ENCODE assay signal across 8 cellular contexts in genomic region chr4:123398151-123398802, GRCh38. TPM values are rescaled to one million over a fixed set of nuclear protein-coding genes. Genes with fewer than 3 reads are reported as not detected.
DNase-seq lines count a peak whose midpoint lies in the region; ATAC-seq, FAIRE-seq and TF ChIP-seq lines count a peak whose summit lies in the region.

No MANE protein-coding gene starts in this region.

- peak overlapping the region; percentile 65 to 85 (median 75) for H3K9ac ChIP-seq in H1 (replicated peaks in 1 of 4; ENCODE audit: extremely low read depth in 1 of 4, low read depth in 3 of 4, low read length in 3 of 4)
- peak overlapping the region; percentile 93 for H3K9ac ChIP-seq in mesenchymal stem cell (ENCODE audit: low read length)

- no peaks in the 10 kb centered on the region for H3K27me3 ChIP-seq in AG04450 (ENCODE audit: control insufficient read depth, insufficient read depth, low read length)
- H3K27me3 ChIP-seq in H1 (replicated peaks in 1 of 4; ENCODE audit: control insufficient read depth in 3 of 4, extremely low read depth in 1 of 4, insufficient read depth in 3 of 4, low read length in 3 of 4), result no peaks in the 10 kb centered on the region
- no peaks in the 10 kb centered on the region for H3K27me3 ChIP-seq in mesenchymal stem cell (ENCODE audit: control insufficient read depth in 1 of 2, insufficient read depth in 1 of 2, low read length in 2 of 2)

- H3K4me2 ChIP-seq in H1 (ENCODE audit: insufficient read depth in 1 of 2, low read depth in 2 of 2, low read length in 2 of 2) (peak overlapping the region; percentile 74 to 88), mesenchymal stem cell (ENCODE audit: low read length, poor library complexity, severe bottlenecking) (peak overlapping the region; percentile 94)

- no peaks in the 10 kb centered on the region for H3K27me3 Mint-ChIP-seq in activated CD8-positive, alpha-beta T cell treated with anti-CD3 and anti-CD28 coated beads, Interleukin-2, amount 10 ng/mL, durations not matched to agents 7 days and 5 days (ENCODE audit: low read depth)

- H3K18ac ChIP-seq in H1 (ENCODE audit: extremely low read depth, low read length), result peak overlapping the region; percentile 78
- H3K18ac ChIP-seq in mesenchymal stem cell (ENCODE audit: low read depth in 1 of 2, low read length in 2 of 2), result peak overlapping the region; percentile 93 to 94

- FAIRE-seq in H1 (lab: Jason Lieb, UNC), result no peak

- TF ChIP-seq RAD21 in H1 (IDR thresholded peaks at IDR 0.05 in 1 of 2, conservative IDR thresholded peaks at IDR 0.05 in 1 of 2; ENCODE audit: low read depth in 2 of 2, low read length in 2 of 2), result peak in 1 of 2 experiments; percentile 49; a peak in 2 of 4 replicates

- peak; percentile 67 for ATAC-seq in GM18511 (IDR thresholded peaks at IDR 0.05; ENCODE audit: unreplicated experiment)
- peak; percentile 62 for ATAC-seq in HG02981 (IDR thresholded peaks at IDR 0.05; ENCODE audit: unreplicated experiment)
- ATAC-seq in activated CD8-positive, alpha-beta T cell treated with anti-CD3 and anti-CD28 coated beads, Interleukin-2, amount 10 ng/mL, durations not matched to agents 7 days and 5 days, result peak; percentile 65

- TF ChIP-seq CTCF in AG04450 (IDR thresholded peaks at IDR 0.05; ENCODE audit: low read depth, low read length) (peak; percentile 41; the same call in 1 of the 2 replicates), H1 (IDR thresholded peaks at IDR 0.05; ENCODE audit: control extremely low read depth in 1 of 3, insufficient read depth in 1 of 3, low read depth in 1 of 3, low read length in 3 of 3) (peak; percentile 40 to 57 (median 56))

- POLR2A ChIA-PET in AG04450 (lab: Yijun Ruan, JAX) (interaction anchor here (0.6 kb wide), 1 partner anchor 98 kb away, joined by 3 read pairs; no protein-coding TSS in a partner anchor), H1 (lab: Charles Lee; ENCODE audit: partially characterized antibody) (interaction anchor here (0.8 to 2.0 kb wide), 5 partner anchors 12 to 149 kb away, joined by 3 to 5 read pairs (median 4); no protein-coding TSS in a partner anchor)
- POLR2A ChIA-PET in activated CD8-positive, alpha-beta T cell treated with anti-CD3 and anti-CD28 coated beads, Interleukin-2, amount 10 ng/mL, durations not matched to agents 7 days and 5 days (lab: Charles Lee), result interaction anchor here (0.8 to 5.4 kb wide), 15 partner anchors 9 to 202 kb away, joined by 3 to 45 read pairs (median 9); no protein-coding TSS in a partner anchor

- peaks cover 9 to 20% (median 17%) of the 10 kb centered on the region in 4 experiments for H3K36me3 ChIP-seq in H1 (ENCODE audit: control insufficient read depth in 2 of 4, insufficient read depth in 4 of 4, low read length in 3 of 4)
- peaks cover 14 to 18% of the 10 kb centered on the region in 2 experiments for H3K36me3 ChIP-seq in mesenchymal stem cell (ENCODE audit: control insufficient read depth in 1 of 2, insufficient read depth in 2 of 2, low read depth in 1 of 2, low read length in 2 of 2)

- no peak overlapping the region for H3K14ac ChIP-seq in H1 (ENCODE audit: insufficient read length)
- peak overlapping the region in 1 of 2 experiments; percentile 99 for H3K14ac ChIP-seq in mesenchymal stem cell (ENCODE audit: low read length in 2 of 2)

- H3K4me1 ChIP-seq in H1 (replicated peaks in 1 of 4; ENCODE audit: control insufficient read depth in 3 of 4, insufficient read depth in 4 of 4, low read length in 3 of 4) (peaks cover 0 to 9% (median 2%) of the 10 kb centered on the region in 4 experiments; a peak in 5 of 7 replicates), mesenchymal stem cell (ENCODE audit: control insufficient read depth, insufficient read depth, low read depth, low read length) (peaks cover 6% of the 10 kb centered on the region)

- peaks cover 20 to 58% of the 10 kb centered on the region in 2 experiments for H3K79me2 ChIP-seq in H1 (ENCODE audit: control insufficient read depth in 1 of 2, insufficient read depth in 2 of 2, low read length in 2 of 2)

- no peak overlapping the region for H2AFZ ChIP-seq in H1 (ENCODE audit: low read length)
- H2AFZ ChIP-seq in mesenchymal stem cell (ENCODE audit: low read depth, low read length), result no peak overlapping the region

- no peaks in the 10 kb centered on the region for H3K9me3 Mint-ChIP-seq in activated CD8-positive, alpha-beta T cell treated with anti-CD3 and anti-CD28 coated beads, Interleukin-2, amount 10 ng/mL, durations not matched to agents 7 days and 5 days (ENCODE audit: insufficient read depth)

- 0 out of 2 replicates have a peak overlapping the region, but pooled peaks have one; percentile 4 for H2BK12ac ChIP-seq in H1 (ENCODE audit: low read depth, low read length)
- H2BK12ac ChIP-seq in mesenchymal stem cell (ENCODE audit: low read length in 2 of 2), result peak overlapping the region; percentile 38 to 59

- peak overlapping the region; percentile 79 for H4K5ac ChIP-seq in H1 (ENCODE audit: insufficient read length, low read depth, low read length)

- peak overlapping the region; percentile 94 for H3K4me3 Mint-ChIP-seq in activated CD8-positive, alpha-beta T cell treated with anti-CD3 and anti-CD28 coated beads, Interleukin-2, amount 10 ng/mL, durations not matched to agents 7 days and 5 days

- no peak for TF ChIP-seq POLR2A in H1 (IDR thresholded peaks at IDR 0.05; ENCODE audit: control extremely low read depth in 1 of 2, low read depth in 2 of 2, low read length in 2 of 2)

- H3K4me3 ChIP-seq in AG04450 (ENCODE audit: low read depth, low read length) (peak overlapping the region; percentile 78), H1 (ENCODE audit: extremely low read depth in 1 of 4, insufficient read depth in 2 of 4, low read depth in 3 of 4, low read length in 4 of 4) (peak overlapping the region; percentile 57 to 81 (median 78)), mesenchymal stem cell (ENCODE audit: insufficient read depth in 1 of 2, low read depth in 1 of 2, low read length in 2 of 2) (peak overlapping the region; percentile 74 to 92)

- H2AK5ac ChIP-seq in H1 (ENCODE audit: low read depth, low read length), result no peak overlapping the region
- no peak overlapping the region for H2AK5ac ChIP-seq in mesenchymal stem cell (ENCODE audit: low read length, severe bottlenecking)

- H3K9me3 ChIP-seq in AG04450 (ENCODE audit: control insufficient read depth, insufficient read depth, low read length), result no peaks in the 10 kb centered on the region
- H3K9me3 ChIP-seq in H1 (ENCODE audit: insufficient read depth in 2 of 2, low read depth in 1 of 2, low read length in 1 of 2), result no peaks in the 10 kb centered on the region
- H3K9me3 ChIP-seq in mesenchymal stem cell (ENCODE audit: control insufficient read depth, low read length), result no peaks in the 10 kb centered on the region

- WGBS in H1 (ENCODE audit: extremely low coverage in 1 of 2, insufficient coverage in 1 of 2, insufficient read length in 1 of 2, insufficient replicate concordance in 2 of 2, low coverage in 1 of 2, low lambda C conversion rate in 2 of 2, missing lambda C conversion rate in 1 of 2), 2 experiments, result 3% methylated on average over 16 of the region's 81 CpGs; no CpG with 5 or more reads in 1 of the 2 experiments
- WGBS in mesenchymal stem cell, result under 1% methylated on average over 48 of the region's 81 CpGs

- H3K79me1 ChIP-seq in H1 (ENCODE audit: low read depth, low read length) (peaks cover 2% of the 10 kb centered on the region; the same call in 1 of the 2 replicates), mesenchymal stem cell (replicated peaks; ENCODE audit: low read length, poor library complexity, severe bottlenecking) (peaks cover 4% of the 10 kb centered on the region)

- H3K4me1 Mint-ChIP-seq in activated CD8-positive, alpha-beta T cell treated with anti-CD3 and anti-CD28 coated beads, Interleukin-2, amount 10 ng/mL, durations not matched to agents 7 days and 5 days (ENCODE audit: low read depth), result peaks cover 38% of the 10 kb centered on the region

- H4K20me1 ChIP-seq in H1 (replicated peaks in 1 of 2; ENCODE audit: control insufficient read depth in 1 of 2, insufficient read depth in 2 of 2, low read length in 2 of 2), result peaks cover 2 to 11% of the 10 kb centered on the region in 2 experiments

- peak overlapping the region; percentile 43 for H3K27ac ChIP-seq in AG04450 (ENCODE audit: low read depth, low read length)
- peak overlapping the region; percentile 66 for H3K27ac ChIP-seq in H1 (ENCODE audit: low read depth, low read length)
- H3K27ac ChIP-seq in mesenchymal stem cell (ENCODE audit: low read length, poor library complexity, severe bottlenecking), result peak overlapping the region; percentile 90

- no peak overlapping the region for H2BK20ac ChIP-seq in H1 (ENCODE audit: low read length)

- H2BK120ac ChIP-seq in H1 (replicated peaks; ENCODE audit: low read depth, low read length) (no peak overlapping the region), mesenchymal stem cell (ENCODE audit: low read depth, low read length) (peak overlapping the region; percentile 75)

- CTCF ChIA-PET in AG04450 (lab: Charles Lee), result interaction anchor here (0.7 to 2.2 kb wide), 3 partner anchors 11 to 271 kb away, joined by 3 to 10 read pairs (median 8); no protein-coding TSS in a partner anchor
- CTCF ChIA-PET in activated CD8-positive, alpha-beta T cell treated with anti-CD3 and anti-CD28 coated beads, Interleukin-2, amount 10 ng/mL, durations not matched to agents 7 days and 5 days (lab: Charles Lee), result interaction anchor here (0.6 to 5.3 kb wide), 21 partner anchors 13 to 924 kb away, joined by 3 to 69 read pairs (median 4); no protein-coding TSS in a partner anchor
- CTCF ChIA-PET in H1 (lab: Charles Lee; ENCODE audit: partially characterized antibody), result interaction anchor here (1.4 to 2.6 kb wide), 3 partner anchors 12 to 166 kb away, joined by 4 to 6 read pairs (median 5); no protein-coding TSS in a partner anchor

- H3K27ac Mint-ChIP-seq in activated CD8-positive, alpha-beta T cell treated with anti-CD3 and anti-CD28 coated beads, Interleukin-2, amount 10 ng/mL, durations not matched to agents 7 days and 5 days, result peak overlapping the region; percentile 91

- H3K23me2 ChIP-seq in H1 (ENCODE audit: low read depth, low read length), result peaks cover 8% of the 10 kb centered on the region

- TF ChIP-seq EP300 in H1 (IDR thresholded peaks at IDR 0.05; ENCODE audit: borderline replicate concordance in 1 of 2, low read depth in 2 of 2, low read length in 2 of 2), result no peak

- H3K56ac ChIP-seq in H1 (replicated peaks; ENCODE audit: insufficient read length, low read depth, low read length), result peak overlapping the region; percentile 86

- H2BK15ac ChIP-seq in H1 (ENCODE audit: low read length), result peak overlapping the region; percentile 62; the same call in 1 of the 2 replicates
- peak overlapping the region; percentile 73 for H2BK15ac ChIP-seq in mesenchymal stem cell (ENCODE audit: low read depth, poor library complexity, severe bottlenecking)

- H4K8ac ChIP-seq in H1 (ENCODE audit: extremely low read depth, insufficient read depth, low read length) (peak overlapping the region; percentile 89; the same call in 1 of the 2 replicates), mesenchymal stem cell (ENCODE audit: low read length) (peak overlapping the region; percentile 91)

- H3K36me3 Mint-ChIP-seq in activated CD8-positive, alpha-beta T cell treated with anti-CD3 and anti-CD28 coated beads, Interleukin-2, amount 10 ng/mL, durations not matched to agents 7 days and 5 days (ENCODE audit: low read depth), result peaks cover 51% of the 10 kb centered on the region

- H2BK5ac ChIP-seq in H1 (ENCODE audit: low read depth, low read length) (peak overlapping the region; percentile 72; the same call in 1 of the 2 replicates), mesenchymal stem cell (ENCODE audit: low read depth, low read length, poor library complexity, severe bottlenecking) (peak overlapping the region; percentile 93)

- H4K91ac ChIP-seq in H1 (replicated peaks; ENCODE audit: insufficient read length, low read length), result peak overlapping the region; percentile 11
- peak overlapping the region; percentile 93 for H4K91ac ChIP-seq in mesenchymal stem cell (ENCODE audit: low read length)

- no peak for DNase-seq in AG04450 (ENCODE audit: low read depth, low spot score)
- DNase-seq in NCI-H510A (lab: John Stamatoyannopoulos, UW), result peak; percentile 23
- DNase-seq in activated CD8-positive, alpha-beta T cell treated with anti-CD3 and anti-CD28 coated beads, Interleukin-2, amount 10 ng/mL, durations not matched to agents 7 days and 5 days, result peak; percentile 83
- DNase-seq in H1 (ENCODE audit: low read depth in 1 of 2, low spot score in 2 of 2), result peak in 1 of 2 experiments; percentile 80
- peak; percentile 69 for DNase-seq in mesenchymal stem cell
- DNase-seq in stimulated activated CD8-positive, alpha-beta memory T cell treated with anti-CD3 and anti-CD28 coated beads, Interleukin-2, amount 100 ng/mL, for 1 hour (ENCODE audit: low read depth in 2 of 2), result peak; percentile 34 to 38

- H3K23ac ChIP-seq in H1 (ENCODE audit: insufficient read length), result no peak overlapping the region
- peak overlapping the region in 1 of 2 experiments; percentile 83 for H3K23ac ChIP-seq in mesenchymal stem cell (ENCODE audit: low read length in 2 of 2)

- H3K4ac ChIP-seq in H1 (replicated peaks; ENCODE audit: insufficient read length, low read depth, low read length) (peak overlapping the region; percentile 87), mesenchymal stem cell (ENCODE audit: low read depth in 1 of 2, low read length in 2 of 2) (peak overlapping the region; percentile 95 to 98)

RNA-seq across cellular contexts. Expression of gene SPRY1, which starts 1.7 kb away (rescaled TPM):
- 6.2 and 6.6 TPM in 2 replicates for polyA plus RNA-seq in AG04450 (2011; rRNA removed)
- 8.9 and 9.5 TPM in 2 replicates for polyA minus RNA-seq in AG04450 (2011; rRNA and poly(A)+ RNA removed)
- 10 to 100 TPM; 50.7 to 53.2 TPM for total RNA-seq in activated CD8-positive, alpha-beta T cell treated with anti-CD3 and anti-CD28 coated beads, Interleukin-2, amount 10 ng/mL, durations not matched to agents 7 days and 5 days
- 54.7 and 56.2 TPM in 2 replicates for total RNA-seq in H1 (2021; fragmentation: NEBNext Ultra II Directional; extraction: Animal tissue kit (Norgen Biotek cat#: 25700))
- polyA plus RNA-seq in H1 (2011; rRNA removed), result 11.7 and 13.2 TPM in 2 replicates
- polyA plus RNA-seq in H1 (2011; cell fraction: cytosol; rRNA removed), result 13.3 TPM
- polyA plus RNA-seq in H1 (2011; cell fraction: nucleus; rRNA removed), result 16.4 TPM
- polyA plus RNA-seq in H1 (2012, experiment 1 of 2), result 19.6 to 24.8 TPM (median 21.7 TPM) in 4 replicates
- 17.7 TPM for polyA plus RNA-seq in H1 (2012, experiment 2 of 2)
- 33.5 TPM for polyA plus RNA-seq in H1 (2013, experiment 1 of 2)
- polyA plus RNA-seq in H1 (2013, experiment 2 of 2), result 33.8 TPM
- 15.2 and 17.4 TPM in 2 replicates for polyA minus RNA-seq in H1 (2011; rRNA and poly(A)+ RNA removed)
- 18.7 TPM for polyA minus RNA-seq in H1 (2011; cell fraction: cytosol; rRNA and poly(A)+ RNA removed)
- 32.7 TPM for polyA minus RNA-seq in H1 (2011; cell fraction: nucleus; rRNA and poly(A)+ RNA removed)
- polyA plus RNA-seq in mesenchymal stem cell (2013, experiment 1 of 2), result 106 TPM
- polyA plus RNA-seq in mesenchymal stem cell (2013, experiment 2 of 2), result 105 TPM
